9 cellular contexts compared by ENCODE assay signal in the genomic region with DNA sequence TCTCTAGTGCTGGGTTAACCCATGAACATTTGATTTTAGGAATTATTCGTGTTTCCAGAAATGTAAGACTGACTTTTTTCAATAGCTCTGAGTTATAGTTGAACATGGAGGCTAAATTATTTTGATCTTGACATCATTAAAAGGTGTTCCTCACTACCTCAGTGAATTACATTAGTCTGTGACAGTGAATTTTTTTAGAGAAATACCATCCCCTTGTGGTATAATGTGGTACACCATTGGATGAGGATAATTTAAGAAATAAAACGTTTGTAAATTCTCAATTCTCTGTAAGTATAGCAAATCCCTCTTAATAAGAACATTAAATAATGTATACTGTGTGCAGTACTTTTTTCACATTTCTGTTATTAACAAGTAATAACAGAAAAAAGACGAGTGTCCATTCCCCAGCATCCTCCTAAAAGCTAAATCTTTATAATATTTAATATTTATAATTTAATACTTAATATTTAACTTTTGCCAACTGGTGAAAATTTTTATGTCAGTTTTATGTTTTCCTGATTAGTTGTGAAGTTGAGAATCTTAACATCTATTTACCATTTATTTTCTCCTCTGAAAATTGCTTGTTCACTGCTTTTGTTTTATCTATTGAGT.
DNase-seq lines count a peak whose midpoint lies in the region; ATAC-seq, FAIRE-seq and TF ChIP-seq lines count a peak whose summit lies in the region.
"Had no signal": no experiment of that assay in that cellular context is flagged by ENCODE, and none has a peak within 500 bp of the region (broad histone marks: within the 10 kb centered on the region; RNA-seq: fewer than 3 reads in every experiment).

No MANE protein-coding gene starts in this region.

- peaks cover 14 to 15% of the 10 kb centered on the region in 2 donors for H3K9me3 Mint-ChIP-seq in stimulated activated naive B cell treated with anti-CD40 and anti-IgM and Interleukin-4, amounts not matched to agents 10 μg/mL and 1 μg/mL and 100 μg/mL, for 72 hours

- H3K27me3 ChIP-seq in lower lobe of right lung (ENCODE audit: low read depth) (no peaks in the 10 kb centered on the region), sigmoid colon (no peaks in the 10 kb centered on the region)

- TF ChIP-seq CTCF in astrocyte of the cerebellum (IDR thresholded peaks at IDR 0.05; ENCODE audit: low read depth, low read length, missing control alignments) (peak; percentile 66), lower lobe of right lung (IDR thresholded peaks at IDR 0.05) (peak; percentile 49), sigmoid colon (IDR thresholded peaks at IDR 0.05) (peak in 2 of 4 experiments; percentile 20 to 41)

- no peak overlapping the region for H3K27ac Mint-ChIP-seq in stimulated activated naive B cell treated with anti-CD40 and anti-IgM and Interleukin-4, amounts not matched to agents 10 μg/mL and 1 μg/mL and 100 μg/mL, for 72 hours

- H3K9me3 ChIP-seq in lower lobe of right lung (no peaks in the 10 kb centered on the region), sigmoid colon (no peaks in the 10 kb centered on the region)

- in situ Hi-C loops in astrocyte of the cerebellum (cut with HindIII; ENCODE audit: low sequenced_read_pairs) = no loop called here

- no peaks in the 10 kb centered on the region for H3K4me1 ChIP-seq in lower lobe of right lung
- H3K4me1 ChIP-seq in sigmoid colon = no peaks in the 10 kb centered on the region

- TF ChIP-seq EP300 in sigmoid colon (IDR thresholded peaks at IDR 0.05) = no peak

- no peak overlapping the region for H3K4me3 ChIP-seq in astrocyte of the cerebellum (ENCODE audit: low read depth, low read length)
- H3K4me3 ChIP-seq in lower lobe of right lung = no peak overlapping the region
- H3K4me3 ChIP-seq in sigmoid colon = no peak overlapping the region
- H3K4me3 ChIP-seq: SK-N-MC had no signal

- intact Hi-C loops in lower lobe of right lung (cut with DNase I) = no loop called here
- intact Hi-C loops in sigmoid colon (cut with DNase I) = no loop called here

- no peaks in the 10 kb centered on the region for H3K36me3 ChIP-seq in lower lobe of right lung
- H3K36me3 ChIP-seq in sigmoid colon = no peaks in the 10 kb centered on the region

- H3K27ac ChIP-seq in lower lobe of right lung (no peak overlapping the region), sigmoid colon (no peak overlapping the region)
- H3K27ac ChIP-seq: SK-N-MC had no signal

- ATAC-seq in lower lobe of right lung = no peak
- no peak for ATAC-seq in stimulated activated naive B cell treated with anti-CD40 and anti-IgM and Interleukin-4, amounts not matched to agents 10 μg/mL and 1 μg/mL and 100 μg/mL, for 72 hours (replicated peaks)

- DNase-seq in GM04504 (ENCODE audit: low read depth) (peak; percentile 7), HTR-8/SVneo (ENCODE audit: insufficient read length, low spot score) (peak; percentile 5), astrocyte of the cerebellum (ENCODE audit: low read depth) (peak; percentile 13), lower lobe of right lung (no peak), sigmoid colon (no peak)
- DNase-seq in activated CD8-positive, alpha-beta memory T cell treated with anti-CD3 and anti-CD28 coated beads for 24 hours = no peak
- no peak for DNase-seq in stimulated activated naive B cell treated with anti-CD40 and anti-IgM and Interleukin-4, amounts not matched to agents 10 μg/mL and 1 μg/mL and 100 μg/mL, for 72 hours
- DNase-seq in stimulated activated CD4-positive, alpha-beta T cell treated with anti-CD3 and anti-CD28 coated beads, Interleukin-12 subunit alpha, Interleukin-12 subunit beta, amount 100 ng/mL, for 4 hours = no peak

- WGBS in sigmoid colon, 2 donors = 8 to 18% methylated on average over 3 of the region's 3 CpGs

- TF ChIP-seq POLR2A in sigmoid colon (IDR thresholded peaks at IDR 0.05) = no peak

- H3K36me3 Mint-ChIP-seq in stimulated activated naive B cell treated with anti-CD40 and anti-IgM and Interleukin-4, amounts not matched to agents 10 μg/mL and 1 μg/mL and 100 μg/mL, for 72 hours = peaks cover 0 to 4% of the 10 kb centered on the region in 2 donors

- no peak for FAIRE-seq in HTR-8/SVneo (lab: Jason Lieb, UNC)

- no peak overlapping the region for H3K4me3 Mint-ChIP-seq in stimulated activated naive B cell treated with anti-CD40 and anti-IgM and Interleukin-4, amounts not matched to agents 10 μg/mL and 1 μg/mL and 100 μg/mL, for 72 hours

- no peaks in the 10 kb centered on the region for H3K4me1 Mint-ChIP-seq in stimulated activated naive B cell treated with anti-CD40 and anti-IgM and Interleukin-4, amounts not matched to agents 10 μg/mL and 1 μg/mL and 100 μg/mL, for 72 hours

- peaks cover 5 to 18% of the 10 kb centered on the region in 2 donors for H3K27me3 Mint-ChIP-seq in stimulated activated naive B cell treated with anti-CD40 and anti-IgM and Interleukin-4, amounts not matched to agents 10 μg/mL and 1 μg/mL and 100 μg/mL, for 72 hours

Comparison
In these comparisons a context has a peak if more than half of its experiments do, and no peak if none do; other contexts are left out.
1. DNase-seq: peak in GM04504 (single experiment), HTR-8/SVneo (single experiment) and astrocyte of the cerebellum (single experiment); none in lower lobe of right lung (single experiment), activated CD8-positive, alpha-beta memory T cell treated with anti-CD3 and anti-CD28 coated beads for 24 hours (single experiment), stimulated activated naive B cell treated with anti-CD40 and anti-IgM and Interleukin-4, amounts not matched to agents 10 μg/mL and 1 μg/mL and 100 μg/mL, for 72 hours (single experiment), sigmoid colon (single experiment) and stimulated activated CD4-positive, alpha-beta T cell treated with anti-CD3 and anti-CD28 coated beads, Interleukin-12 subunit alpha, Interleukin-12 subunit beta, amount 100 ng/mL, for 4 hours (single experiment).